17 cellular contexts compared by ENCODE assay signal in genomic region chr5:179190851-179191505, GRCh38.
"Had no signal": no experiment of that assay in that cellular context is flagged by ENCODE, and none has a peak within 500 bp of the region (broad histone marks: within the 10 kb centered on the region; RNA-seq: fewer than 3 reads in every experiment).

No MANE protein-coding gene starts in this region.

- H3K36me3 Mint-ChIP-seq: activated naive CD4-positive, alpha-beta T cell treated with anti-CD3 and anti-CD28 coated beads, Interleukin-2, amount 50 U/mL, for 72 hours; natural killer cell had no signal

- H3K27me3 ChIP-seq: cardiac muscle cell, esophagus squamous epithelium, thyroid gland had no signal

- H3K27ac ChIP-seq: cardiac muscle cell, esophagus squamous epithelium, thyroid gland, VCaP had no signal

- H3K9me3 ChIP-seq: esophagus squamous epithelium, thyroid gland had no signal

- H3K4me3 Mint-ChIP-seq: activated T-helper 1 cell treated with anti-CD3 and anti-CD28 coated beads, Interleukin-12 subunit alpha, Interleukin-12 subunit beta, Interleukin-2, Interleukin-4 antibody, amounts not matched to agents 30 ng/mL and 10 ng/mL and 1 ng/mL, durations not matched to agents 14 hours and 24 hours and 36 hours; effector memory CD8-positive, alpha-beta T cell; natural killer cell had no signal

- H3K36me3 ChIP-seq: cardiac muscle cell, esophagus squamous epithelium, thyroid gland had no signal

- H3K4me1 ChIP-seq: thyroid gland had no signal

- H3K9me3 Mint-ChIP-seq: activated naive CD4-positive, alpha-beta T cell treated with anti-CD3 and anti-CD28 coated beads, Interleukin-2, amount 50 U/mL, for 72 hours; activated T-helper 1 cell treated with anti-CD3 and anti-CD28 coated beads, Interleukin-12 subunit alpha, Interleukin-12 subunit beta, Interleukin-2, Interleukin-4 antibody, amounts not matched to agents 30 ng/mL and 10 ng/mL and 1 ng/mL, durations not matched to agents 14 hours and 24 hours and 36 hours; effector memory CD8-positive, alpha-beta T cell; natural killer cell had no signal

- ATAC-seq: activated naive CD4-positive, alpha-beta T cell treated with anti-CD3 and anti-CD28 coated beads, Interleukin-2, amount 50 U/mL, for 72 hours; effector memory CD8-positive, alpha-beta T cell; natural killer cell had no signal

- H3K4me3 ChIP-seq: cardiac muscle cell, esophagus squamous epithelium, thyroid gland had no signal

- DNase-seq: activated CD4-positive, alpha-beta T cell treated with anti-CD3 and anti-CD28 coated beads for 1 hour; activated CD4-positive, alpha-beta T cell treated with anti-CD3 and anti-CD28 coated beads, Interleukin-2, amount 50 U/mL, for 4 hours; activated gamma-delta T cell treated with Interleukin-2 at 50 U/mL for 16 hours; amniotic stem cell; effector memory CD8-positive, alpha-beta T cell; esophagus squamous epithelium; natural killer cell; stimulated activated CD8-positive, alpha-beta memory T cell treated with anti-CD3 and anti-CD28 coated beads, Interleukin-4, amount 100 ng/mL, for 48 hours; stimulated activated naive CD4-positive, alpha-beta T cell; SW 1271; T-helper 2 cell; thyroid gland had no signal

- H3K4me1 Mint-ChIP-seq: natural killer cell had no signal

- H3K27ac Mint-ChIP-seq: activated naive CD4-positive, alpha-beta T cell treated with anti-CD3 and anti-CD28 coated beads, Interleukin-2, amount 50 U/mL, for 72 hours; activated T-helper 1 cell treated with anti-CD3 and anti-CD28 coated beads, Interleukin-12 subunit alpha, Interleukin-12 subunit beta, Interleukin-2, Interleukin-4 antibody, amounts not matched to agents 30 ng/mL and 10 ng/mL and 1 ng/mL, durations not matched to agents 14 hours and 24 hours and 36 hours; effector memory CD8-positive, alpha-beta T cell; natural killer cell; progenitor cell of endocrine pancreas had no signal
